Comparison of ENCODE assay signal across 34 cellular contexts in genomic region chr12:39448038-39448437, GRCh38.
"Had no signal": no experiment of that assay in that cellular context is flagged by ENCODE, and none has a peak within 500 bp of the region (broad histone marks: within the 10 kb centered on the region; RNA-seq: fewer than 3 reads in every experiment).

No MANE protein-coding gene starts in this region.

- DNase-seq: Karpas-422, Kasumi-1, MM.1S, MV-4-11, NCI-H1048, NCI-H1092, NCI-H1092 treated with DMSO at 0.1 percent for 48 hours, NCI-H1105, NCI-H1105 treated with DMSO at 0.1 percent for 48 hours, NCI-H1417, NCI-H1417 treated with DMSO at 0.1 percent for 48 hours, NCI-H1436, NCI-H1436 treated with DMSO at 0.1 percent for 48 hours, NCI-H146, NCI-H1694, NCI-H1694 treated with DMSO at 0.1 percent for 48 hours, NCI-H187, NCI-H187 treated with DMSO at 0.1 percent for 48 hours, NCI-H1930, NCI-H2029, NCI-H2029 treated with DMSO at 0.1 percent for 48 hours, NCI-H2081, NCI-H2081 treated with DMSO at 0.1 percent for 48 hours, NCI-H2107, NCI-H2171, NCI-H2171 treated with DMSO at 0.1 percent for 48 hours, NCI-H2227 treated with DMSO at 0.1 percent for 48 hours, NCI-H345, NCI-H446, NCI-H446 treated with DMSO at 0.1 percent for 48 hours, NCI-H510A, NCI-H510A treated with DMSO at 0.1 percent for 48 hours, NCI-H524, NCI-H524 treated with DMSO at 0.1 percent for 48 hours had no signal
